Comparison of ENCODE assay signal across 8 cellular contexts in the genomic region with DNA sequence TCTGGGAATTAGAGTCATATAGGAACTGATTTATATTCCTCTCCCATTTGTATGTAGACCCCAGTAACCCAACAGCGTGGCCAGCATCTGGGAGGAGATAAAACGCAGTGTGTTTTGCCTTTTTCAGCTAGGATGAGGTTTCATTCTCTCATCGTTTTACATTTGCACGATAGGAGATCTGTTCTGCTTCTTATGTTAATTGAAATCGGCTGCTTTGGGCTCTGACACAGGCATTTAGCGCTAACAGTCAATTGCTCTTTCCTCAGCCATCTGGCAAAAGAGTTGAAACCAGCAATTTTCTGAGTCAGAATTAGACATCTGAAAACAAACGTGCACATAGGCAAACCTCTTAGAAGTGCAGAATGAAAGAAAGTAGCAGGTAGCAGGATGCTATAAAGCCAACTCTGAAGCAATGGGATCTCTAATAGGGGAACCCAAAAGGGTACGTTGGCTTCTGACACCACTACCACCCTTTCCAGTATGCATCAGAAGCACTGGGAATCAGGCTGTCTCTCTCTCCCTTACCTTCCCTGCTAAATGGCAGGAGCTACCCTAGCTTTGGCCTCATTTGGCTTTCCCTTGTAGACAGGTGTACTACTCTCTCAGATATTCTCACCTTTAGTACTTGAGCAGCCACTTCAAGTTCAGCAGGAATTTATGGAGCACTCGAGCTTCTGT.
DNase-seq lines count a peak whose midpoint lies in the region; ATAC-seq and TF ChIP-seq lines count a peak whose summit lies in the region.

No MANE protein-coding gene starts in this region.

- no peak overlapping the region for H3K4me3 Mint-ChIP-seq in activated CD4-positive, alpha-beta T cell treated with anti-CD3 and anti-CD28 coated beads, Interleukin-2, amount 10 ng/mL, durations not matched to agents 24 days and 14 days

- no peak for ATAC-seq in left ventricle myocardium superior

- TF ChIP-seq CTCF in OCI-LY3 (IDR thresholded peaks at IDR 0.05; ENCODE audit: low read depth, low read length), result no peak

- H4K20me1 ChIP-seq in OCI-LY3 (ENCODE audit: insufficient read depth, low read length), result no peaks in the 10 kb centered on the region

- H3K27me3 Mint-ChIP-seq in activated CD4-positive, alpha-beta T cell treated with anti-CD3 and anti-CD28 coated beads, Interleukin-2, amount 10 ng/mL, durations not matched to agents 24 days and 14 days, result peaks cover 3% of the 10 kb centered on the region

- H3K4me1 ChIP-seq in OCI-LY3 (ENCODE audit: low read length), result peaks cover 17% of the 10 kb centered on the region

- peak overlapping the region; percentile 59 for H3K4me3 ChIP-seq in OCI-LY3 (ENCODE audit: low read length)

- H3K27ac ChIP-seq in OCI-LY3 (ENCODE audit: low read length), result no peak overlapping the region

- no peak overlapping the region for H3K27ac Mint-ChIP-seq in activated CD4-positive, alpha-beta T cell treated with anti-CD3 and anti-CD28 coated beads, Interleukin-2, amount 10 ng/mL, durations not matched to agents 24 days and 14 days

- H3K79me2 ChIP-seq in OCI-LY3 (ENCODE audit: low read length), result no peaks in the 10 kb centered on the region

- 0 out of 2 replicates have a peak, but pooled peaks cover 6% of the 10 kb centered on the region for H3K27me3 ChIP-seq in OCI-LY3 (ENCODE audit: low read depth, low read length)

- peak overlapping the region; percentile 87 for H3K4me2 ChIP-seq in OCI-LY3 (ENCODE audit: low read length)

- peaks cover 2% of the 10 kb centered on the region for H3K36me3 Mint-ChIP-seq in activated CD4-positive, alpha-beta T cell treated with anti-CD3 and anti-CD28 coated beads, Interleukin-2, amount 10 ng/mL, durations not matched to agents 24 days and 14 days (ENCODE audit: low read depth)

- H3K9me3 Mint-ChIP-seq in activated CD4-positive, alpha-beta T cell treated with anti-CD3 and anti-CD28 coated beads, Interleukin-2, amount 10 ng/mL, durations not matched to agents 24 days and 14 days, result peaks cover 24% of the 10 kb centered on the region

- 0 out of 2 replicates have a peak overlapping the region, but pooled peaks have one; percentile 8 for H3K9ac ChIP-seq in OCI-LY3 (ENCODE audit: low read length)

- DNase-seq in COR-L47 (lab: John Stamatoyannopoulos, UW), result peak; percentile 24
- peak; percentile 56 for DNase-seq in HCEC 1CT
- DNase-seq in iPS-NIHi7 (ENCODE audit: extremely low spot score), result peak; percentile 24
- no peak for DNase-seq in activated CD4-positive, alpha-beta T cell treated with anti-CD3 and anti-CD28 coated beads, Interleukin-2, amount 10 ng/mL, durations not matched to agents 24 days and 14 days
- DNase-seq in NOMO-1 treated with DMSO at 0.1 percent for 48 hours (lab: John Stamatoyannopoulos, UW; ENCODE audit: unreplicated experiment), result no peak
- DNase-seq in pons (ENCODE audit: low spot score), result no peak
- DNase-seq in left ventricle myocardium superior, result no peak

- H3K9me3 ChIP-seq in OCI-LY3 (ENCODE audit: insufficient read depth, low read length), result no peaks in the 10 kb centered on the region

- intact Hi-C loops in activated CD4-positive, alpha-beta T cell treated with anti-CD3 and anti-CD28 coated beads, Interleukin-2, amount 10 ng/mL, durations not matched to agents 24 days and 14 days (cut with micrococcal nuclease), result loop anchor here (10.0 kb wide), 1 partner anchor 288 kb away; no protein-coding TSS in a partner anchor
- intact Hi-C loops in left ventricle myocardium superior (cut with micrococcal nuclease), result no loop called here

- H3K4me1 Mint-ChIP-seq in activated CD4-positive, alpha-beta T cell treated with anti-CD3 and anti-CD28 coated beads, Interleukin-2, amount 10 ng/mL, durations not matched to agents 24 days and 14 days, result peaks cover 13% of the 10 kb centered on the region

- H3K36me3 ChIP-seq in OCI-LY3 (replicated peaks; ENCODE audit: low read depth, low read length), result no peaks in the 10 kb centered on the region

- peak overlapping the region; percentile 72 for H2AFZ ChIP-seq in OCI-LY3 (ENCODE audit: low read depth, low read length)

Comparison
In these comparisons a context has a peak if more than half of its experiments do, and no peak if none do; other contexts are left out.
1. DNase-seq: peak in COR-L47 (single experiment), HCEC 1CT (single experiment) and iPS-NIHi7 (single experiment); none in activated CD4-positive, alpha-beta T cell treated with anti-CD3 and anti-CD28 coated beads, Interleukin-2, amount 10 ng/mL, durations not matched to agents 24 days and 14 days (single experiment), NOMO-1 treated with DMSO at 0.1 percent for 48 hours (single experiment), pons (single experiment) and left ventricle myocardium superior (single experiment).